Comparison of ENCODE assay signal across 12 cellular contexts in genomic region chr17:35084987-35085386, GRCh38. TPM values are rescaled to one million over a fixed set of nuclear protein-coding genes. Genes with fewer than 3 reads are reported as not detected.
DNase-seq lines count a peak whose midpoint lies in the region; ATAC-seq, FAIRE-seq and TF ChIP-seq lines count a peak whose summit lies in the region.
"Had no signal": no experiment of that assay in that cellular context is flagged by ENCODE, and none has a peak within 500 bp of the region (broad histone marks: within the 10 kb centered on the region; RNA-seq: fewer than 3 reads in every experiment).

No MANE protein-coding gene starts in this region.

- H3K4me3 ChIP-seq in HUES6 (ENCODE audit: low read depth, low read length) (no peak overlapping the region), K562 (no peak overlapping the region)

- 13% methylated on average over 2 of the region's 2 CpGs for WGBS in K562 (ENCODE audit: insufficient coverage, low coverage, missing lambda C conversion rate)

- no peak for TF ChIP-seq CTCF in K562 (IDR thresholded peaks at IDR 0.05 in 2 of 3, conservative IDR thresholded peaks at IDR 0.05 in 1 of 3; ENCODE audit: insufficient read depth in 2 of 3, low read depth in 1 of 3, low read length in 3 of 3)

- intact Hi-C loops in K562 (cut with micrococcal nuclease): loop anchor here (5.0 kb wide), 2 partner anchors 88 to 103 kb away; partner anchors contain the start of gene LIG3

- no TSS peak for BruUV-seq in K562 (replicated peaks; lab: Mats Ljungman, UMichigan)

- H3K4me1 ChIP-seq in HUES6 (ENCODE audit: control insufficient read depth, insufficient read depth, low read length) (peaks cover 70% of the 10 kb centered on the region), K562 (replicated peaks in 1 of 2; ENCODE audit: control insufficient read depth in 2 of 2, insufficient read depth in 2 of 2, low read length in 2 of 2) (peaks cover 22 to 41% of the 10 kb centered on the region in 2 experiments)

- H3K27me3 Mint-ChIP-seq in T-helper 2 cell treated with Interferon-gamma antibody and Interleukin-4, amounts not matched to agents 5 μg/mL and 100 μg/mL, for 36 hours (ENCODE audit: low read depth): no peaks in the 10 kb centered on the region
- no peaks in the 10 kb centered on the region for H3K27me3 Mint-ChIP-seq in naive thymus-derived CD8-positive, alpha-beta T cell

- H3K9me3 ChIP-seq in HUES6 (ENCODE audit: control insufficient read depth, insufficient read depth, low read depth, low read length) (no peaks in the 10 kb centered on the region), K562 (replicated peaks; ENCODE audit: control insufficient read depth, insufficient read depth, low read depth, low read length) (no peaks in the 10 kb centered on the region)

- ATAC-seq in K562 (no peak), HG03469 (IDR thresholded peaks at IDR 0.05; ENCODE audit: unreplicated experiment) (no peak)
- no peak for ATAC-seq in naive thymus-derived CD8-positive, alpha-beta T cell

- H3K36me3 ChIP-seq in HUES6 (ENCODE audit: control insufficient read depth, insufficient read depth, low read length) (no peaks in the 10 kb centered on the region), K562 (ENCODE audit: control insufficient read depth, insufficient read depth, low read length) (no peaks in the 10 kb centered on the region)

- peaks cover 10% of the 10 kb centered on the region for H3K36me3 Mint-ChIP-seq in T-helper 2 cell treated with Interferon-gamma antibody and Interleukin-4, amounts not matched to agents 5 μg/mL and 100 μg/mL, for 36 hours (ENCODE audit: low read depth)
- peaks cover 0 to 13% (median 0%) of the 10 kb centered on the region in 3 donors for H3K36me3 Mint-ChIP-seq in naive thymus-derived CD8-positive, alpha-beta T cell

- H3K27me3 ChIP-seq in HUES6 (ENCODE audit: control insufficient read depth, insufficient read depth, low read length): no peaks in the 10 kb centered on the region
- no peaks in the 10 kb centered on the region for H3K27me3 ChIP-seq in K562 (ENCODE audit: control insufficient read depth in 2 of 2, insufficient read depth in 2 of 2, low read length in 2 of 2)

- peaks cover 67% of the 10 kb centered on the region for H3K4me1 Mint-ChIP-seq in T-helper 2 cell treated with Interferon-gamma antibody and Interleukin-4, amounts not matched to agents 5 μg/mL and 100 μg/mL, for 36 hours (ENCODE audit: low read depth)
- peaks cover 25 to 82% (median 69%) of the 10 kb centered on the region in 4 donors for H3K4me1 Mint-ChIP-seq in naive thymus-derived CD8-positive, alpha-beta T cell

- FAIRE-seq in K562 (lab: Jason Lieb, UNC): peak; percentile 61

- no peak overlapping the region for H2AFZ ChIP-seq in K562 (ENCODE audit: low read depth, low read length)

- TF ChIP-seq RAD21 in K562 (CRISPR knock-in tag; conservative IDR thresholded peaks at IDR 0.05 in 1 of 2, IDR thresholded peaks at IDR 0.05 in 1 of 2): no peak

- H3K9me1 ChIP-seq in K562 (ENCODE audit: control insufficient read depth, insufficient read depth, low read length): peaks cover 3% of the 10 kb centered on the region

- peak overlapping the region; percentile 36 for H3K27ac Mint-ChIP-seq in T-helper 2 cell treated with Interferon-gamma antibody and Interleukin-4, amounts not matched to agents 5 μg/mL and 100 μg/mL, for 36 hours
- H3K27ac Mint-ChIP-seq in naive thymus-derived CD8-positive, alpha-beta T cell: peak overlapping the region in 6 of 10 donors; percentile 18 to 91 (median 38)

- in situ Hi-C loops in K562 (cut with MboI): no loop called here

- DNase-seq in T-helper 2 cell treated with Interferon-gamma antibody and Interleukin-4, amounts not matched to agents 5 μg/mL and 100 μg/mL, for 36 hours (ENCODE audit: low spot score): no peak
- DNase-seq in T-helper 2 cell: no peak
- DNase-seq in K562 (ENCODE audit: extremely low read depth in 1 of 4, low spot score in 3 of 4): peak in 3 of 4 experiments; percentile 27 to 55 (median 31)
- DNase-seq in naive thymus-derived CD8-positive, alpha-beta T cell: no peak
- no peak for DNase-seq in NCI-H748 treated with DMSO at 0.1 percent for 48 hours (lab: John Stamatoyannopoulos, UW)
- DNase-seq in NCI-H1694 treated with DMSO at 0.1 percent for 48 hours (lab: John Stamatoyannopoulos, UW): no peak
- DNase-seq: activated CD8-positive, alpha-beta memory T cell treated with anti-CD3 and anti-CD28 coated beads, Interleukin-2, amount 50 U/mL, for 4 hours; NCI-H2171 treated with DMSO at 0.1 percent for 48 hours had no signal

- H3K79me2 ChIP-seq in K562 (ENCODE audit: control insufficient read depth, insufficient read depth, low read length): peaks cover 63% of the 10 kb centered on the region

- no peak for TF ChIP-seq EP300 in K562 (IDR thresholded peaks at IDR 0.05; ENCODE audit: low read length)

- TF ChIP-seq POLR2A in K562 (conservative IDR thresholded peaks at IDR 0.05): no peak

- CTCF ChIA-PET in K562 (lab: Yijun Ruan, JAX; ENCODE audit: low intra/inter-chr PET ratio): no interaction called here

- H4K20me1 ChIP-seq in K562 (replicated peaks; ENCODE audit: control insufficient read depth, insufficient read depth, low read length): no peaks in the 10 kb centered on the region

- H3K4me3 Mint-ChIP-seq in T-helper 2 cell treated with Interferon-gamma antibody and Interleukin-4, amounts not matched to agents 5 μg/mL and 100 μg/mL, for 36 hours: no peak overlapping the region
- H3K4me3 Mint-ChIP-seq in naive thymus-derived CD8-positive, alpha-beta T cell: peak overlapping the region in 2 of 10 donors; percentile 9 to 12

- no peaks in the 10 kb centered on the region for H3K9me3 Mint-ChIP-seq in T-helper 2 cell treated with Interferon-gamma antibody and Interleukin-4, amounts not matched to agents 5 μg/mL and 100 μg/mL, for 36 hours
- no peaks in the 10 kb centered on the region for H3K9me3 Mint-ChIP-seq in naive thymus-derived CD8-positive, alpha-beta T cell

- POLR2A ChIA-PET in K562 (lab: Yijun Ruan, JAX): interaction anchor here (0.6 to 2.5 kb wide), 5 partner anchors 12 to 463 kb away, joined by 3 to 13 read pairs (median 3); partner anchors contain the start of gene RFFL
- POLR2A ChIA-PET in naive thymus-derived CD8-positive, alpha-beta T cell (lab: Charles Lee): no interaction called here

- H3K27ac ChIP-seq in HUES6 (ENCODE audit: low read depth, low read length): no peak overlapping the region
- peak overlapping the region; percentile 37; the same call in 1 of the 3 replicates for H3K27ac ChIP-seq in K562 (ENCODE audit: extremely low read depth, low read depth, low read length)

- no peak overlapping the region for H3K4me2 ChIP-seq in K562 (ENCODE audit: insufficient read depth, low read length)

- H3K9ac ChIP-seq in HUES6 (ENCODE audit: low read length) (peak overlapping the region; percentile 4), K562 (ENCODE audit: insufficient read depth in 1 of 2, low read depth in 2 of 2, low read length in 2 of 2) (no peak overlapping the region)

RNA-seq across cellular contexts. Expression of gene RFFL, which starts 21.5 kb away (rescaled TPM):
- total RNA-seq in K562 (2011; cell fraction: chromatin; rRNA removed; ENCODE audit: low replicate concordance): 11.5 and 14.4 TPM in 2 replicates
- total RNA-seq in K562 (2011; cell fraction: nucleolus; rRNA removed): 9.2 and 10.5 TPM in 2 replicates
- 11.7 and 23.2 TPM in 2 replicates for total RNA-seq in K562 (2011; cell fraction: nucleoplasm; rRNA removed)
- 12.7 and 16.4 TPM in 2 replicates for total RNA-seq in K562 (2014; rRNA removed)
- total RNA-seq in K562 (2014; rRNA removed; fragmentation: Illumina TruSeq; extraction: Trizol): 12.5 and 12.8 TPM in 2 replicates
- total RNA-seq in K562 (2015; rRNA removed; fragmentation: Illumina TruSeq; extraction: Trizol): 12.4 and 12.5 TPM in 2 replicates
- 18.1 and 19.3 TPM in 2 replicates for total RNA-seq in K562 (2021)
- polyA plus RNA-seq in K562 (2011; rRNA removed): 11.9 and 15.9 TPM in 2 replicates
- polyA plus RNA-seq in K562 (2011; cell fraction: cytosol; rRNA removed): 12.4 and 14.9 TPM in 2 replicates
- 4.3 and 7.3 TPM in 2 replicates for polyA plus RNA-seq in K562 (2011; cell fraction: nucleus; rRNA removed)
- 11.4 and 12.5 TPM in 2 replicates for polyA plus RNA-seq in K562 (2012)
- polyA plus RNA-seq in K562 (2014; fragmentation: Illumina TruSeq; extraction: Trizol): 13.7 and 13.9 TPM in 2 replicates
- polyA plus RNA-seq in K562 (2014; fragmentation: Nextera tagmentation; extraction: Ambion mirVana): 1 to 10 TPM; 3.4 to 3.7 TPM
- polyA plus RNA-seq in K562 (2014; rRNA removed): 9.2 and 9.6 TPM in 2 replicates
- polyA minus RNA-seq in K562 (2011; rRNA and poly(A)+ RNA removed): 21.2 and 39.4 TPM in 2 replicates
- 16.7 and 19.7 TPM in 2 replicates for polyA minus RNA-seq in K562 (2011; cell fraction: cytosol; rRNA and poly(A)+ RNA removed)
- 3.3 and 3.5 TPM in 2 replicates for polyA minus RNA-seq in K562 (2011; cell fraction: nucleus; rRNA and poly(A)+ RNA removed)
- total RNA-seq in naive thymus-derived CD8-positive, alpha-beta T cell: 10 to 100 TPM; 69.1 to 70.1 TPM
- 10 to 100 TPM; 30.8 to 39.7 (median 31.9) TPM for polyA plus RNA-seq in naive thymus-derived CD8-positive, alpha-beta T cell

RNA-seq across cellular contexts. Expression of gene RAD51D, which starts 34.7 kb away (rescaled TPM):
- 28.2 and 36.5 TPM in 2 replicates for total RNA-seq in K562 (2011; cell fraction: chromatin; rRNA removed; ENCODE audit: low replicate concordance)
- 27.3 and 37.6 TPM in 2 replicates for total RNA-seq in K562 (2011; cell fraction: nucleolus; rRNA removed)
- total RNA-seq in K562 (2011; cell fraction: nucleoplasm; rRNA removed): 31.2 and 38.6 TPM in 2 replicates
- total RNA-seq in K562 (2014; rRNA removed) (6.3 and 7.6 TPM in 2 replicates), K562 (2014; rRNA removed; fragmentation: Illumina TruSeq; extraction: Trizol) (7.4 and 8.7 TPM in 2 replicates), K562 (2015; rRNA removed; fragmentation: Illumina TruSeq; extraction: Trizol) (8.7 and 10.3 TPM in 2 replicates), K562 (2021) (16.9 and 19.0 TPM in 2 replicates)
- polyA plus RNA-seq in K562 (2011; rRNA removed) (10.1 and 15.2 TPM in 2 replicates), K562 (2014; fragmentation: Illumina TruSeq; extraction: Trizol) (8.4 and 11.1 TPM in 2 replicates), K562 (2014; fragmentation: Nextera tagmentation; extraction: Ambion mirVana) (1 to 10 TPM; 2.2 to 2.5 TPM), K562 (2014; rRNA removed) (10.1 and 15.2 TPM in 2 replicates)
- 8.7 and 14.5 TPM in 2 replicates for polyA plus RNA-seq in K562 (2011; cell fraction: cytosol; rRNA removed)
- 12.8 and 20.8 TPM in 2 replicates for polyA plus RNA-seq in K562 (2011; cell fraction: nucleus; rRNA removed)
- polyA plus RNA-seq in K562 (2012): 12.3 and 16.7 TPM in 2 replicates
- 6.3 and 11.0 TPM in 2 replicates for polyA minus RNA-seq in K562 (2011; rRNA and poly(A)+ RNA removed)
- polyA minus RNA-seq in K562 (2011; cell fraction: cytosol; rRNA and poly(A)+ RNA removed): 3.4 and 5.9 TPM in 2 replicates
- polyA minus RNA-seq in K562 (2011; cell fraction: nucleus; rRNA and poly(A)+ RNA removed): 10.9 and 17.9 TPM in 2 replicates
- total RNA-seq in naive thymus-derived CD8-positive, alpha-beta T cell: 10 to 100 TPM; 23.5 to 28.7 TPM
- 10 to 100 TPM in 1 of 3 donors, 1 to 10 TPM in 2; 6.5 to 13.6 (median 8.4) TPM for polyA plus RNA-seq in naive thymus-derived CD8-positive, alpha-beta T cell

RNA-seq across cellular contexts. Expression of gene FNDC8, which starts 36.4 kb away (rescaled TPM):
- not detected in 2 replicates for total RNA-seq in K562 (2011; cell fraction: chromatin; rRNA removed; ENCODE audit: low replicate concordance)
- total RNA-seq in K562 (2011; cell fraction: nucleolus; rRNA removed): not detected in 2 replicates
- not detected in 2 replicates for total RNA-seq in K562 (2011; cell fraction: nucleoplasm; rRNA removed)
- not detected in 2 replicates for total RNA-seq in K562 (2014; rRNA removed)
- total RNA-seq in K562 (2014; rRNA removed; fragmentation: Illumina TruSeq; extraction: Trizol): not detected in 2 replicates
- total RNA-seq in K562 (2015; rRNA removed; fragmentation: Illumina TruSeq; extraction: Trizol): not detected in 2 replicates
- total RNA-seq in K562 (2021): not detected in 2 replicates
- not detected in 2 replicates for polyA plus RNA-seq in K562 (2011; rRNA removed)
- polyA plus RNA-seq in K562 (2011; cell fraction: cytosol; rRNA removed): 0.04 TPM in 1 of 2 replicates, not detected in the other
- polyA plus RNA-seq in K562 (2011; cell fraction: nucleus; rRNA removed): not detected in 2 replicates
- polyA plus RNA-seq in K562 (2012): 0.12 TPM in 1 of 2 replicates, not detected in the other
- polyA plus RNA-seq in K562 (2014; fragmentation: Illumina TruSeq; extraction: Trizol): not detected in 2 replicates
- under 1 TPM in 1 of 2 experiments, not detected in 1; 0.04 TPM for polyA plus RNA-seq in K562 (2014; fragmentation: Nextera tagmentation; extraction: Ambion mirVana)
- polyA plus RNA-seq in K562 (2014; rRNA removed): not detected in 2 replicates
- not detected in 2 replicates for polyA minus RNA-seq in K562 (2011; rRNA and poly(A)+ RNA removed)
- polyA minus RNA-seq in K562 (2011; cell fraction: cytosol; rRNA and poly(A)+ RNA removed): not detected in 2 replicates
- not detected in 2 replicates for polyA minus RNA-seq in K562 (2011; cell fraction: nucleus; rRNA and poly(A)+ RNA removed)
- total RNA-seq in naive thymus-derived CD8-positive, alpha-beta T cell: not detected
- not detected for polyA plus RNA-seq in naive thymus-derived CD8-positive, alpha-beta T cell
- total RNA-seq: A673, SK-MEL-5 had no signal

RNA-seq across cellular contexts. Expression of gene NLE1, which starts 57.1 kb away (rescaled TPM):
- total RNA-seq in K562 (2011; cell fraction: chromatin; rRNA removed; ENCODE audit: low replicate concordance): 19.4 and 63.1 TPM in 2 replicates
- total RNA-seq in K562 (2011; cell fraction: nucleolus; rRNA removed): 45.3 and 54.7 TPM in 2 replicates
- 33.1 and 41.2 TPM in 2 replicates for total RNA-seq in K562 (2011; cell fraction: nucleoplasm; rRNA removed)
- total RNA-seq in K562 (2014; rRNA removed): 44.9 and 53.4 TPM in 2 replicates
- total RNA-seq in K562 (2014; rRNA removed; fragmentation: Illumina TruSeq; extraction: Trizol): 18.0 and 24.6 TPM in 2 replicates
- total RNA-seq in K562 (2015; rRNA removed; fragmentation: Illumina TruSeq; extraction: Trizol): 28.2 and 30.0 TPM in 2 replicates
- total RNA-seq in K562 (2021): 63.2 and 69.0 TPM in 2 replicates
- polyA plus RNA-seq in K562 (2011; rRNA removed): 21.2 and 26.5 TPM in 2 replicates
- 27.7 and 65.1 TPM in 2 replicates for polyA plus RNA-seq in K562 (2011; cell fraction: cytosol; rRNA removed)
- polyA plus RNA-seq in K562 (2011; cell fraction: nucleus; rRNA removed): 29.2 and 62.5 TPM in 2 replicates
- 28.9 and 31.2 TPM in 2 replicates for polyA plus RNA-seq in K562 (2012)
- 29.4 and 45.9 TPM in 2 replicates for polyA plus RNA-seq in K562 (2014; fragmentation: Illumina TruSeq; extraction: Trizol)
- polyA plus RNA-seq in K562 (2014; fragmentation: Nextera tagmentation; extraction: Ambion mirVana): 1 to 10 TPM; 3.8 to 7.0 TPM
- polyA plus RNA-seq in K562 (2014; rRNA removed): 36.0 and 41.0 TPM in 2 replicates
- polyA minus RNA-seq in K562 (2011; rRNA and poly(A)+ RNA removed): 13.6 and 28.5 TPM in 2 replicates
- polyA minus RNA-seq in K562 (2011; cell fraction: cytosol; rRNA and poly(A)+ RNA removed): 19.2 and 23.5 TPM in 2 replicates
- polyA minus RNA-seq in K562 (2011; cell fraction: nucleus; rRNA and poly(A)+ RNA removed): 25.4 and 35.7 TPM in 2 replicates
- total RNA-seq in naive thymus-derived CD8-positive, alpha-beta T cell: 10 to 100 TPM; 16.7 to 21.7 TPM
- 1 to 10 TPM; 4.6 to 6.4 (median 5.3) TPM for polyA plus RNA-seq in naive thymus-derived CD8-positive, alpha-beta T cell

Comparison
In these comparisons a context has a peak if more than half of its experiments do, and no peak if none do; other contexts are left out.
1. DNase-seq: peak in K562 (3 of 4); none in T-helper 2 cell treated with Interferon-gamma antibody and Interleukin-4, amounts not matched to agents 5 μg/mL and 100 μg/mL, for 36 hours (single experiment), T-helper 2 cell (0 of 5), naive thymus-derived CD8-positive, alpha-beta T cell (0 of 10), NCI-H748 treated with DMSO at 0.1 percent for 48 hours (single experiment) and NCI-H1694 treated with DMSO at 0.1 percent for 48 hours (single experiment).